In genomic region chr1:3352952-3353331, GRCh38 we compare ENCODE assay signal across 12 cellular contexts.
DNase-seq lines count a peak whose midpoint lies in the region; ATAC-seq and TF ChIP-seq lines count a peak whose summit lies in the region.
"Had no signal": no experiment of that assay in that cellular context is flagged by ENCODE, and none has a peak within 500 bp of the region (broad histone marks: within the 10 kb centered on the region; RNA-seq: fewer than 3 reads in every experiment).

No MANE protein-coding gene starts in this region.

- intact Hi-C loops in upper lobe of right lung (cut with DNase I) = no loop called here

- no peak overlapping the region for H3K27ac ChIP-seq in SJCRH30
- H3K27ac ChIP-seq in muscle layer of duodenum (ENCODE audit: low read length) = peak overlapping the region; percentile 82
- peak overlapping the region; percentile 17 for H3K27ac ChIP-seq in upper lobe of right lung
- H3K27ac ChIP-seq: SJSA1 had no signal

- TF ChIP-seq CTCF in fibroblast of pulmonary artery (IDR thresholded peaks at IDR 0.05; ENCODE audit: low read length, missing control alignments) (no peak), upper lobe of right lung (IDR thresholded peaks at IDR 0.05) (no peak)

- no peaks in the 10 kb centered on the region for H3K36me3 ChIP-seq in SJCRH30
- no peaks in the 10 kb centered on the region for H3K36me3 ChIP-seq in muscle layer of duodenum (ENCODE audit: control insufficient read depth in 1 of 2, insufficient read depth in 2 of 2, low read length in 2 of 2)
- no peaks in the 10 kb centered on the region for H3K36me3 ChIP-seq in upper lobe of right lung
- H3K36me3 ChIP-seq: SJSA1 had no signal

- ATAC-seq in upper lobe of right lung (no peak), GM19397 (IDR thresholded peaks at IDR 0.05; ENCODE audit: unreplicated experiment) (no peak)

- 0 out of 2 replicates have a peak, but pooled peaks cover 7% of the 10 kb centered on the region for H3K27me3 ChIP-seq in SJCRH30
- no peaks in the 10 kb centered on the region for H3K27me3 ChIP-seq in muscle layer of duodenum (ENCODE audit: low read depth, low read length)
- no peaks in the 10 kb centered on the region for H3K27me3 ChIP-seq in upper lobe of right lung
- H3K27me3 ChIP-seq: SJSA1 had no signal

- H3K4me1 ChIP-seq in SJCRH30 = peaks cover 7% of the 10 kb centered on the region; the same call in 1 of the 2 replicates
- H3K4me1 ChIP-seq in muscle layer of duodenum (ENCODE audit: control insufficient read depth in 1 of 2, insufficient read depth in 2 of 2, low read length in 2 of 2) = peaks cover 6 to 37% of the 10 kb centered on the region in 2 donors
- peaks cover 8% of the 10 kb centered on the region for H3K4me1 ChIP-seq in upper lobe of right lung
- H3K4me1 ChIP-seq: SJSA1 had no signal

- H3K4me3 ChIP-seq in SJCRH30 = no peak overlapping the region
- no peak overlapping the region for H3K4me3 ChIP-seq in fibroblast of pulmonary artery (replicated peaks; ENCODE audit: low read depth, low read length)
- peak overlapping the region in 1 of 2 donors; percentile 33 for H3K4me3 ChIP-seq in muscle layer of duodenum (ENCODE audit: low read depth in 1 of 2, low read length in 2 of 2)
- no peak overlapping the region for H3K4me3 ChIP-seq in upper lobe of right lung
- H3K4me3 ChIP-seq: SJSA1, skin epidermis had no signal

- DNase-seq in SJCRH30 (peak; percentile 47 to 59), fibroblast of pulmonary artery (ENCODE audit: low read depth) (peak; percentile 53), upper lobe of right lung (no peak), NCI-H446 (lab: John Stamatoyannopoulos, UW) (no peak)
- DNase-seq in activated CD4-positive, alpha-beta T cell treated with anti-CD3 and anti-CD28 coated beads for 4 hours = no peak
- DNase-seq: activated CD4-positive, alpha-beta T cell treated with anti-CD3 and anti-CD28 coated beads, Interleukin-2, amount 50 U/mL, for 4 hours; NCI-H2081 treated with DMSO at 0.1 percent for 48 hours; stimulated activated naive CD4-positive, alpha-beta T cell had no signal

- H3K9me3 ChIP-seq in SJCRH30 (replicated peaks) = no peaks in the 10 kb centered on the region
- no peaks in the 10 kb centered on the region for H3K9me3 ChIP-seq in muscle layer of duodenum (ENCODE audit: control insufficient read depth in 1 of 2, low read length in 2 of 2)
- H3K9me3 ChIP-seq in upper lobe of right lung = no peaks in the 10 kb centered on the region
- H3K9me3 ChIP-seq: SJSA1 had no signal

Comparison
In these comparisons a context has a peak if more than half of its experiments do, and no peak if none do; other contexts are left out.
1. DNase-seq: peak in SJCRH30 (2 of 2) and fibroblast of pulmonary artery (single experiment); none in upper lobe of right lung (single experiment), NCI-H446 (0 of 2) and activated CD4-positive, alpha-beta T cell treated with anti-CD3 and anti-CD28 coated beads for 4 hours (0 of 2).